ENCODE assay signal across 8 cellular contexts in the genomic region with DNA sequence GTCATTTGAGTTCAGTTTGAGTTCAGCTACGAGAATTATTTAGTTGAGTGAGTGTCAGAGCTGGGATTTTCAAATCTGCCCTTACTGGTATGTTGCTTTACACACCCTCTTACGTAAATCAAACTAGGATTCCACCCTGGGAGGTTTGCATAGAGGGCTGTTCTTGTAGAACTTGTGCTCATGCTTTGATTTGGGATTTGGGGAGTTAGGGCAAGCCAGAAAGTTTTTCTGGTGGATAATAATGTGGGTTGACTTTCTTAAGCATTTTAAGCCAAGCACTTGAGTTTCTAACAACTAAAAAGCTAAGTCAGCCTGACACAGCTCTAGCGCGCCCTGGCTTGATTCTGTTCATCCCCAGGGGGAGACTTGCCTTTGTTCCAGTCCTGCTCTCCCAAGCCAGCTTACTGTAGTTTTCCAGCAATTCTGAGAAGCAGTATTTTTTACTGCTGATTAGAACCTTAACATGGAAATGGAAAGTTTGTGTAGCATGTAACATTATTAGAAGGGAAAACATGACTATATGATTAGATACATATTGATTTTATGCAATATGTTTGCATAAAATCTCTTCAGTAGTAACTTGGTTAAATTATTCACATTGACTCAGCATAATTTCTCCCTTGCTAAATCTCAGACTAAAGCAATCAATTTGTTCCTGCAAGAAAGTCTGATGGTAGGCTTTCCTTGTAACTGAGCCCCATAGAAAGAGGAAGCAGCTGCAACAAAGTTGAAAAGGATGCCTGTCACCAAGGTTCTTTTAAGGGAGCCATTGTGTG.
DNase-seq lines count a peak whose midpoint lies in the region; ATAC-seq and TF ChIP-seq lines count a peak whose summit lies in the region.

No MANE protein-coding gene starts in this region.

- H3K9me3 Mint-ChIP-seq in stimulated activated memory B cell treated with anti-CD40 and anti-IgM and Interleukin-4, amounts not matched to agents 10 μg/mL and 1 μg/mL and 100 μg/mL, for 72 hours = no peaks in the 10 kb centered on the region

- H3K36me3 Mint-ChIP-seq in stimulated activated memory B cell treated with anti-CD40 and anti-IgM and Interleukin-4, amounts not matched to agents 10 μg/mL and 1 μg/mL and 100 μg/mL, for 72 hours = peaks cover 21% of the 10 kb centered on the region

- H3K4me1 ChIP-seq in BLaER1 treated with 17β-estradiol and CSF1 and Interleukin-3, amounts not matched to agents 10 nM and 100 nM = peaks cover 29 to 47% (median 39%) of the 10 kb centered on the region in 10 experiments
- H3K4me1 ChIP-seq in KMS-11 (ENCODE audit: low read depth, poor library complexity, severe bottlenecking) = peaks cover 12% of the 10 kb centered on the region

- ATAC-seq in stimulated activated memory B cell treated with anti-CD40 and anti-IgM and Interleukin-4, amounts not matched to agents 10 μg/mL and 1 μg/mL and 100 μg/mL, for 72 hours = peak; percentile 81
- no peak for ATAC-seq in GM21515 (IDR thresholded peaks at IDR 0.05; ENCODE audit: unreplicated experiment)
- ATAC-seq in GM19324 (IDR thresholded peaks at IDR 0.05; ENCODE audit: low FRiP score, unreplicated experiment) = no peak
- ATAC-seq in HG02571 (IDR thresholded peaks at IDR 0.05; ENCODE audit: unreplicated experiment) = no peak

- no peaks in the 10 kb centered on the region for H3K27me3 Mint-ChIP-seq in stimulated activated memory B cell treated with anti-CD40 and anti-IgM and Interleukin-4, amounts not matched to agents 10 μg/mL and 1 μg/mL and 100 μg/mL, for 72 hours

- peak overlapping the region in 7 of 10 experiments; percentile 13 to 46 (median 27); a peak in 7 of 20 replicates for H3K4me3 ChIP-seq in BLaER1 treated with 17β-estradiol and CSF1 and Interleukin-3, amounts not matched to agents 10 nM and 100 nM
- H3K4me3 ChIP-seq in KMS-11 (IDR thresholded peaks at IDR 0.05; ENCODE audit: insufficient read depth, low read depth, low read length) (no peak overlapping the region), astrocyte of the spinal cord (ENCODE audit: low read depth, low read length) (peak overlapping the region; percentile 3)

- H3K4me2 ChIP-seq in BLaER1 treated with 17β-estradiol and CSF1 and Interleukin-3, amounts not matched to agents 10 nM and 100 nM = peak overlapping the region; percentile 44 to 89 (median 68)
- H3K4me2 ChIP-seq in KMS-11 = peak overlapping the region; percentile 44; the same call in 1 of the 2 replicates

- peak overlapping the region; percentile 81 for H3K27ac Mint-ChIP-seq in stimulated activated memory B cell treated with anti-CD40 and anti-IgM and Interleukin-4, amounts not matched to agents 10 μg/mL and 1 μg/mL and 100 μg/mL, for 72 hours

- 0 out of 2 replicates have a peak overlapping the region, but pooled peaks have one; percentile 23 for H2AFZ ChIP-seq in KMS-11 (ENCODE audit: low read depth)

- in situ Hi-C loops in astrocyte of the spinal cord (cut with HindIII; ENCODE audit: low sequenced_read_pairs) = no loop called here

- peak; percentile 82 for DNase-seq in astrocyte of the spinal cord (ENCODE audit: low read depth, low spot score)
- DNase-seq in iPS-NIHi11 (ENCODE audit: low spot score) = peak; percentile 35

- no peaks in the 10 kb centered on the region for H4K20me1 ChIP-seq in BLaER1 treated with 17β-estradiol and CSF1 and Interleukin-3, amounts not matched to agents 10 nM and 100 nM
- H4K20me1 ChIP-seq in KMS-11 (ENCODE audit: insufficient read depth) = no peaks in the 10 kb centered on the region

- peak overlapping the region; percentile 11 to 89 (median 82); a peak in 21 of 22 replicates for H3K27ac ChIP-seq in BLaER1 treated with 17β-estradiol and CSF1 and Interleukin-3, amounts not matched to agents 10 nM and 100 nM
- H3K27ac ChIP-seq in KMS-11 = peak overlapping the region; percentile 36; the same call in 1 of the 2 replicates

- H3K36me3 ChIP-seq in BLaER1 treated with 17β-estradiol and CSF1 and Interleukin-3, amounts not matched to agents 10 nM and 100 nM = 0 out of 22 replicates have a peak, but pooled peaks cover 0 to 2% (median 0%) of the 10 kb centered on the region in 11 experiments
- no peaks in the 10 kb centered on the region for H3K36me3 ChIP-seq in KMS-11 (ENCODE audit: insufficient read depth)

- H3K9ac ChIP-seq in BLaER1 treated with 17β-estradiol and CSF1 and Interleukin-3, amounts not matched to agents 10 nM and 100 nM = peak overlapping the region; percentile 50 to 79 (median 68); a peak in 21 of 22 replicates
- H3K9ac ChIP-seq in KMS-11 = no peak overlapping the region

- H3K4me1 Mint-ChIP-seq in stimulated activated memory B cell treated with anti-CD40 and anti-IgM and Interleukin-4, amounts not matched to agents 10 μg/mL and 1 μg/mL and 100 μg/mL, for 72 hours = peaks cover 14% of the 10 kb centered on the region

- no peaks in the 10 kb centered on the region for H3K79me2 ChIP-seq in KMS-11 (ENCODE audit: insufficient read depth, low read depth)

- TF ChIP-seq CTCF in KMS-11 (conservative IDR thresholded peaks at IDR 0.05; ENCODE audit: low read depth, low read length) (no peak), astrocyte of the spinal cord (IDR thresholded peaks at IDR 0.05; ENCODE audit: low read depth, low read length) (no peak)

- H3K4me3 Mint-ChIP-seq in stimulated activated memory B cell treated with anti-CD40 and anti-IgM and Interleukin-4, amounts not matched to agents 10 μg/mL and 1 μg/mL and 100 μg/mL, for 72 hours = no peak overlapping the region

- peaks cover 0 to under 1% (median 0%) of the 10 kb centered on the region in 11 experiments; a peak in 1 of 22 replicates for H3K9me3 ChIP-seq in BLaER1 treated with 17β-estradiol and CSF1 and Interleukin-3, amounts not matched to agents 10 nM and 100 nM (replicated peaks in 1 of 11)

- no peaks in the 10 kb centered on the region for H3K27me3 ChIP-seq in BLaER1 treated with 17β-estradiol and CSF1 and Interleukin-3, amounts not matched to agents 10 nM and 100 nM
- no peaks in the 10 kb centered on the region for H3K27me3 ChIP-seq in KMS-11 (ENCODE audit: insufficient read depth, low read depth)
